ENCODE assay signal across 1 cellular context in genomic region chr13:52454825-52455676, GRCh38.
A peak's percentile ranks its signal among the peaks of the same experiment; 100 is the strongest.
TF ChIP-seq lines count a peak whose summit lies in the region.

A gene with protein sequence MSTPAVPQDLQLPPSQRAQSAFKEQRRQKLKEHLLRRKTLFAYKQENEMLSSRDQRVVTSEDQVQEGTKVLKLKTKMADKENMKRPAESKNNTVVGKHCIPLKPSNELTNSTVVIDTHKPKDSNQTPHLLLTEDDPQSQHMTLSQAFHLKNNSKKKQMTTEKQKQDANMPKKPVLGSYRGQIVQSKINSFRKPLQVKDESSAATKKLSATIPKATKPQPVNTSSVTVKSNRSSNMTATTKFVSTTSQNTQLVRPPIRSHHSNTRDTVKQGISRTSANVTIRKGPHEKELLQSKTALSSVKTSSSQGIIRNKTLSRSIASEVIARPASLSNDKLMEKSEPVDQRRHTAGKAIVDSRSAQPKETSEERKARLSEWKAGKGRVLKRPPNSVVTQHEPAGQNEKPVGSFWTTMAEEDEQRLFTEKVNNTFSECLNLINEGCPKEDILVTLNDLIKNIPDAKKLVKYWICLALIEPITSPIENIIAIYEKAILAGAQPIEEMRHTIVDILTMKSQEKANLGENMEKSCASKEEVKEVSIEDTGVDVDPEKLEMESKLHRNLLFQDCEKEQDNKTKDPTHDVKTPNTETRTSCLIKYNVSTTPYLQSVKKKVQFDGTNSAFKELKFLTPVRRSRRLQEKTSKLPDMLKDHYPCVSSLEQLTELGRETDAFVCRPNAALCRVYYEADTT (plus strand): TSS chr13:52455478. CDS start chr13:52455557, 79 bp downstream.

TF ChIP-seq in HepG2, 621 proteins besides CTCF, POLR2A, EP300 and RAD21 (continued from another document and continues in another):
- TF ChIP-seq, protein P1, sequence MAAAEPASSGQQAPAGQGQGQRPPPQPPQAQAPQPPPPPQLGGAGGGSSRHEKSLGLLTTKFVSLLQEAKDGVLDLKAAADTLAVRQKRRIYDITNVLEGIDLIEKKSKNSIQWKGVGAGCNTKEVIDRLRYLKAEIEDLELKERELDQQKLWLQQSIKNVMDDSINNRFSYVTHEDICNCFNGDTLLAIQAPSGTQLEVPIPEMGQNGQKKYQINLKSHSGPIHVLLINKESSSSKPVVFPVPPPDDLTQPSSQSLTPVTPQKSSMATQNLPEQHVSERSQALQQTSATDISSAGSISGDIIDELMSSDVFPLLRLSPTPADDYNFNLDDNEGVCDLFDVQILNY (CRISPR knock-in tag; conservative IDR thresholded peaks at IDR 0.05): peak; percentile 86
- TF ChIP-seq MEF2D (CRISPR knock-in tag; IDR thresholded peaks at IDR 0.05) (peak; percentile 17; the same call in 1 of the 2 replicates), SP1 (IDR thresholded peaks at IDR 0.05) (no peak), SP1 (CRISPR knock-in tag; IDR thresholded peaks at IDR 0.05) (peak; percentile 62; the same call in 1 of the 2 replicates), RXRA (CRISPR knock-in tag; IDR thresholded peaks at IDR 0.05) (peak; percentile 19; the same call in 1 of the 2 replicates), ZNF75D (CRISPR knock-in tag; IDR thresholded peaks at IDR 0.05; ENCODE audit: borderline replicate concordance) (no peak), HNRNPUL1 (IDR thresholded peaks at IDR 0.05; ENCODE audit: low read depth, low read length) (no peak), ZFP36 (IDR thresholded peaks at IDR 0.05; ENCODE audit: borderline replicate concordance, low read depth, low read length, partially characterized antibody) (no peak), ZNF496 (CRISPR knock-in tag; IDR thresholded peaks at IDR 0.05; ENCODE audit: insufficient replicate concordance) (no peak), MLXIP (CRISPR knock-in tag; IDR thresholded peaks at IDR 0.05; ENCODE audit: borderline replicate concordance) (no peak), IRF1 (CRISPR knock-in tag; IDR thresholded peaks at IDR 0.05; ENCODE audit: low read depth) (no peak), ZNF607 (CRISPR knock-in tag; IDR thresholded peaks at IDR 0.05; ENCODE audit: borderline replicate concordance) (no peak), MXI1 (IDR thresholded peaks at IDR 0.05; ENCODE audit: borderline replicate concordance, low read depth, low read length) (peak; percentile 62; the same call in 2 of the 3 replicates), ATF4 (CRISPR knock-in tag; IDR thresholded peaks at IDR 0.05) (peak in 1 of 2 experiments; percentile 50; a peak in 1 of 4 replicates), HOXA9 (CRISPR knock-in tag; IDR thresholded peaks at IDR 0.05; ENCODE audit: borderline replicate concordance) (no peak; the same call in 1 of the 2 replicates), NFYB (CRISPR knock-in tag; IDR thresholded peaks at IDR 0.05) (peak; percentile 95), ZNF431 (CRISPR knock-in tag; IDR thresholded peaks at IDR 0.05; ENCODE audit: borderline replicate concordance, low read depth) (peak; percentile 89), DDIT3 (CRISPR knock-in tag; IDR thresholded peaks at IDR 0.05) (no peak), CCDC6 (CRISPR knock-in tag; IDR thresholded peaks at IDR 0.05) (0 out of 2 replicates have a peak, but pooled peaks have one; percentile 63), ZNF574 (CRISPR knock-in tag; IDR thresholded peaks at IDR 0.05) (peak; percentile 39; the same call in 1 of the 2 replicates), NFATC3 (CRISPR knock-in tag; IDR thresholded peaks at IDR 0.05) (no peak), ZNF501 (CRISPR knock-in tag; IDR thresholded peaks at IDR 0.05) (peak; percentile 44; the same call in 1 of the 2 replicates), TFE3 (CRISPR knock-in tag; IDR thresholded peaks at IDR 0.05) (0 out of 2 replicates have a peak, but pooled peaks have one; percentile 3), NBN (conservative IDR thresholded peaks at IDR 0.05) (no peak), SMARCE1 (IDR thresholded peaks at IDR 0.05; ENCODE audit: borderline replicate concordance) (no peak), FLYWCH1 (CRISPR knock-in tag; IDR thresholded peaks at IDR 0.05) (no peak), KDM5A (IDR thresholded peaks at IDR 0.05; ENCODE audit: borderline replicate concordance, low read length) (no peak), GTF2F1 (IDR thresholded peaks at IDR 0.05; ENCODE audit: low read length) (no peak), NCOA5 (CRISPR knock-in tag; IDR thresholded peaks at IDR 0.05) (no peak), ZNF276 (CRISPR knock-in tag; IDR thresholded peaks at IDR 0.05; ENCODE audit: low read depth) (0 out of 2 replicates have a peak, but pooled peaks have one; percentile 4), ZNF547 (CRISPR knock-in tag; IDR thresholded peaks at IDR 0.05) (no peak), ZBTB33 (CRISPR knock-in tag; IDR thresholded peaks at IDR 0.05) (no peak), THYN1 (CRISPR knock-in tag; IDR thresholded peaks at IDR 0.05; ENCODE audit: borderline replicate concordance, low read depth) (no peak), GATAD1 (CRISPR knock-in tag; IDR thresholded peaks at IDR 0.05) (peak; percentile 63; the same call in 1 of the 2 replicates), ZSCAN9 (CRISPR knock-in tag; IDR thresholded peaks at IDR 0.05; ENCODE audit: borderline replicate concordance) (no peak)
- TF ChIP-seq, protein P2, sequence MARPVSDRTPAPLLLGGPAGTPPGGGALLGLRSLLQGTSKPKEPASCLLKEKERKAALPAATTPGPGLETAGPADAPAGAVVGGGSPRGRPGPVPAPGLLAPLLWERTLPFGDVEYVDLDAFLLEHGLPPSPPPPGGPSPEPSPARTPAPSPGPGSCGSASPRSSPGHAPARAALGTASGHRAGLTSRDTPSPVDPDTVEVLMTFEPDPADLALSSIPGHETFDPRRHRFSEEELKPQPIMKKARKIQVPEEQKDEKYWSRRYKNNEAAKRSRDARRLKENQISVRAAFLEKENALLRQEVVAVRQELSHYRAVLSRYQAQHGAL (CRISPR knock-in tag; IDR thresholded peaks at IDR 0.05; ENCODE audit: not compliant biosample characterization): no peak
- TF ChIP-seq, protein P3, sequence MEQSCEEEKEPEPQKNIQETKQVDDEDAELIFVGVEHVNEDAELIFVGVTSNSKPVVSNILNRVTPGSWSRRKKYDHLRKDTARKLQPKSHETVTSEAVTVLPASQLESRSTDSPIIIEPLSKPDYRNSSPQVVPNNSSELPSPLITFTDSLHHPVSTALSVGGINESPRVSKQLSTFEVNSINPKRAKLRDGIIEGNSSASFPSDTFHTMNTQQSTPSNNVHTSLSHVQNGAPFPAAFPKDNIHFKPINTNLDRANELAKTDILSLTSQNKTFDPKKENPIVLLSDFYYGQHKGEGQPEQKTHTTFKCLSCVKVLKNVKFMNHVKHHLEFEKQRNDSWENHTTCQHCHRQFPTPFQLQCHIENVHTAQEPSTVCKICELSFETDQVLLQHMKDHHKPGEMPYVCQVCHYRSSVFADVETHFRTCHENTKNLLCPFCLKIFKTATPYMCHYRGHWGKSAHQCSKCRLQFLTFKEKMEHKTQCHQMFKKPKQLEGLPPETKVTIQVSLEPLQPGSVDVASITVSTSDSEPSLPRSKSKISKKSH (CRISPR knock-in tag; IDR thresholded peaks at IDR 0.05; ENCODE audit: borderline replicate concordance): 0 out of 2 replicates have a peak, but pooled peaks have one; percentile 62
- TF ChIP-seq, protein P4, sequence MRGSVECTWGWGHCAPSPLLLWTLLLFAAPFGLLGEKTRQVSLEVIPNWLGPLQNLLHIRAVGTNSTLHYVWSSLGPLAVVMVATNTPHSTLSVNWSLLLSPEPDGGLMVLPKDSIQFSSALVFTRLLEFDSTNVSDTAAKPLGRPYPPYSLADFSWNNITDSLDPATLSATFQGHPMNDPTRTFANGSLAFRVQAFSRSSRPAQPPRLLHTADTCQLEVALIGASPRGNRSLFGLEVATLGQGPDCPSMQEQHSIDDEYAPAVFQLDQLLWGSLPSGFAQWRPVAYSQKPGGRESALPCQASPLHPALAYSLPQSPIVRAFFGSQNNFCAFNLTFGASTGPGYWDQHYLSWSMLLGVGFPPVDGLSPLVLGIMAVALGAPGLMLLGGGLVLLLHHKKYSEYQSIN (CRISPR knock-in tag; IDR thresholded peaks at IDR 0.05; ENCODE audit: borderline replicate concordance): no peak
